Comparison of ENCODE assay signal across 8 cellular contexts in the genomic region with DNA sequence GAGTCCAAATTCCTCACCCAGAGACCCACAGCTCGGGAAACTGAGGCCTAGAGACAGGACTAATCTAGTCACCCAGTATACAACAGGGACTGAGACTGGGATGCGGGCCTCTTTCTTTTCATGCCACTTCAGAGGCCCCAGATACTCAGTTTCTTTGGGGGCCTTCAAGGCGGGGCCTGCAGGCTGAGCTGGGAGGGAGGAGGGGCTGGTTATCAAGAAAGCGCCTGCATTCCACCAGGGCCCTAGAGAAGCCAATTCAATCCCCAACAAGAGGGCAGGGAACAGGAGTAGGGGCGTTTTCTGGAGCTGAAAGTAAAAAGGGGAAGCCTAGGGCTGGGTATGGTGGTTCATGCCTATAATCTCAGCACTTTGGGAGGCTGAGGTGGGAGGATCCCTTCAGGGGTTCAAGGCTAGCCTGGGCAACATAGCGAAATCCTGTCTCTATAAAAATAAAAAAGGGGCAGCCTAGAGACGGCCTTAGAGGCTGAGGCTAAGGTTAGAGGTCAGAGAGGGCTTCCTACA. TPM values are rescaled to one million over a fixed set of nuclear protein-coding genes. Genes with fewer than 3 reads are reported as not detected.
DNase-seq lines count a peak whose midpoint lies in the region; ATAC-seq, FAIRE-seq and TF ChIP-seq lines count a peak whose summit lies in the region.

No MANE protein-coding gene starts in this region.

- no peak for TF ChIP-seq EP300 in tibial nerve (IDR thresholded peaks at IDR 0.05)

- H3K9me3 ChIP-seq in keratinocyte (ENCODE audit: control insufficient read depth, low read depth, low read length), result no peaks in the 10 kb centered on the region
- no peaks in the 10 kb centered on the region for H3K9me3 ChIP-seq in tibial nerve

- no peaks in the 10 kb centered on the region for H3K9me1 ChIP-seq in keratinocyte (ENCODE audit: control insufficient read depth, extremely low read depth, insufficient read depth, low read length)

- H3K4me3 Mint-ChIP-seq in activated naive CD4-positive, alpha-beta T cell treated with anti-CD3 and anti-CD28 coated beads, Interleukin-2, amount 10 ng/mL, durations not matched to agents 7 days and 5 days, result peak overlapping the region; percentile 91
- peak overlapping the region; percentile 88 for H3K4me3 Mint-ChIP-seq in activated T-helper 1 cell treated with anti-CD3 and anti-CD28 coated beads, Interleukin-12 subunit alpha, Interleukin-12 subunit beta, Interleukin-2, Interleukin-4 antibody, amounts not matched to agents 30 ng/mL and 10 ng/mL and 1 ng/mL, durations not matched to agents 14 hours and 24 hours and 36 hours

- CTCF ChIA-PET in activated naive CD4-positive, alpha-beta T cell treated with anti-CD3 and anti-CD28 coated beads, Interleukin-2, amount 10 ng/mL, durations not matched to agents 7 days and 5 days (lab: Charles Lee), result interaction anchor here (1.7 kb wide), 1 partner anchor 68 kb away, joined by 6 read pairs; no protein-coding TSS in a partner anchor

- H3K27me3 ChIP-seq in keratinocyte (ENCODE audit: control insufficient read depth, extremely low read depth, insufficient read depth, low read length) (no peaks in the 10 kb centered on the region), tibial nerve (no peaks in the 10 kb centered on the region)

- peak overlapping the region; percentile 71 to 83 (median 76) for H3K4me3 ChIP-seq in keratinocyte (ENCODE audit: control insufficient read depth in 2 of 3, extremely low read depth in 1 of 3, insufficient read depth in 2 of 3, low read depth in 1 of 3, low read length in 3 of 3)
- H3K4me3 ChIP-seq in tibial nerve, result peak overlapping the region in 3 of 4 donors; percentile 86 to 90 (median 86)

- TF ChIP-seq CTCF in keratinocyte (optimal IDR thresholded peaks at IDR 0.05 in 1 of 3, IDR thresholded peaks at IDR 0.05 in 1 of 3, conservative IDR thresholded peaks at IDR 0.05 in 1 of 3; ENCODE audit: extremely low read depth in 1 of 3, insufficient read depth in 2 of 3, low read length in 3 of 3) (no peak), tibial nerve (IDR thresholded peaks at IDR 0.05) (no peak)

- peak overlapping the region; percentile 99 for H3K27ac Mint-ChIP-seq in activated naive CD4-positive, alpha-beta T cell treated with anti-CD3 and anti-CD28 coated beads, Interleukin-2, amount 10 ng/mL, durations not matched to agents 7 days and 5 days
- peak overlapping the region; percentile 82 for H3K27ac Mint-ChIP-seq in activated T-helper 1 cell treated with anti-CD3 and anti-CD28 coated beads, Interleukin-12 subunit alpha, Interleukin-12 subunit beta, Interleukin-2, Interleukin-4 antibody, amounts not matched to agents 30 ng/mL and 10 ng/mL and 1 ng/mL, durations not matched to agents 14 hours and 24 hours and 36 hours

- no peak for DNase-seq in activated naive CD4-positive, alpha-beta T cell treated with anti-CD3 and anti-CD28 coated beads, Interleukin-2, amount 10 ng/mL, durations not matched to agents 7 days and 5 days
- no peak for DNase-seq in activated naive CD4-positive, alpha-beta T cell (lab: John Stamatoyannopoulos, UW)
- no peak for DNase-seq in activated T-helper 1 cell treated with anti-CD3 and anti-CD28 coated beads, Interleukin-12 subunit alpha, Interleukin-12 subunit beta, Interleukin-2, Interleukin-4 antibody, amounts not matched to agents 30 ng/mL and 10 ng/mL and 1 ng/mL, durations not matched to agents 14 hours and 24 hours and 36 hours (ENCODE audit: low spot score)
- no peak for DNase-seq in keratinocyte (ENCODE audit: low read depth, low spot score)
- no peak for DNase-seq in tibial nerve (ENCODE audit: low spot score in 2 of 2)
- no peak for DNase-seq in NCI-H1930 (lab: John Stamatoyannopoulos, UW)
- no peak for DNase-seq in NCI-H1417 treated with DMSO at 0.1 percent for 48 hours (lab: John Stamatoyannopoulos, UW)

- H3K36me3 ChIP-seq in keratinocyte (ENCODE audit: control insufficient read depth in 2 of 2, extremely low read depth in 1 of 2, insufficient read depth in 2 of 2, low read length in 2 of 2) (peaks cover 8 to 30% of the 10 kb centered on the region in 2 experiments), tibial nerve (peaks cover 2 to 41% (median 36%) of the 10 kb centered on the region in 3 donors)

- H3K4me1 Mint-ChIP-seq in activated naive CD4-positive, alpha-beta T cell treated with anti-CD3 and anti-CD28 coated beads, Interleukin-2, amount 10 ng/mL, durations not matched to agents 7 days and 5 days, result peaks cover 31% of the 10 kb centered on the region
- H3K4me1 Mint-ChIP-seq in activated T-helper 1 cell treated with anti-CD3 and anti-CD28 coated beads, Interleukin-12 subunit alpha, Interleukin-12 subunit beta, Interleukin-2, Interleukin-4 antibody, amounts not matched to agents 30 ng/mL and 10 ng/mL and 1 ng/mL, durations not matched to agents 14 hours and 24 hours and 36 hours (ENCODE audit: low read depth), result peaks cover 20% of the 10 kb centered on the region

- no peaks in the 10 kb centered on the region for H3K9me3 Mint-ChIP-seq in activated naive CD4-positive, alpha-beta T cell treated with anti-CD3 and anti-CD28 coated beads, Interleukin-2, amount 10 ng/mL, durations not matched to agents 7 days and 5 days
- H3K9me3 Mint-ChIP-seq in activated T-helper 1 cell treated with anti-CD3 and anti-CD28 coated beads, Interleukin-12 subunit alpha, Interleukin-12 subunit beta, Interleukin-2, Interleukin-4 antibody, amounts not matched to agents 30 ng/mL and 10 ng/mL and 1 ng/mL, durations not matched to agents 14 hours and 24 hours and 36 hours, result no peaks in the 10 kb centered on the region

- H2AFZ ChIP-seq in keratinocyte (ENCODE audit: control insufficient read depth, low read length), result no peak overlapping the region

- peaks cover 14% of the 10 kb centered on the region for H3K79me2 ChIP-seq in keratinocyte (ENCODE audit: control insufficient read depth, insufficient read depth, low read length)

- H3K4me1 ChIP-seq in keratinocyte (ENCODE audit: control insufficient read depth, extremely low read depth, insufficient read depth, low read length) (peaks cover 13% of the 10 kb centered on the region), tibial nerve (peaks cover 0 to 33% (median 15%) of the 10 kb centered on the region in 4 donors)

- dilution Hi-C loops in keratinocyte (cut with MboI; ENCODE audit: extremely low pct_ligation_motif_present, low sequenced_read_pairs), result no loop called here

- WGBS in tibial nerve, 2 donors, result 48 to 61% methylated on average over 7 of the region's 7 CpGs

- no peaks in the 10 kb centered on the region for H3K27me3 Mint-ChIP-seq in activated naive CD4-positive, alpha-beta T cell treated with anti-CD3 and anti-CD28 coated beads, Interleukin-2, amount 10 ng/mL, durations not matched to agents 7 days and 5 days
- H3K27me3 Mint-ChIP-seq in activated T-helper 1 cell treated with anti-CD3 and anti-CD28 coated beads, Interleukin-12 subunit alpha, Interleukin-12 subunit beta, Interleukin-2, Interleukin-4 antibody, amounts not matched to agents 30 ng/mL and 10 ng/mL and 1 ng/mL, durations not matched to agents 14 hours and 24 hours and 36 hours (ENCODE audit: insufficient read depth), result no peaks in the 10 kb centered on the region

- ATAC-seq in GM19351 (IDR thresholded peaks at IDR 0.05; ENCODE audit: unreplicated experiment), result no peak

- TF ChIP-seq POLR2A in tibial nerve (IDR thresholded peaks at IDR 0.05), result no peak

- no peak for FAIRE-seq in keratinocyte (lab: Jason Lieb, UNC)

- intact Hi-C loops in activated T-helper 1 cell treated with anti-CD3 and anti-CD28 coated beads, Interleukin-12 subunit alpha, Interleukin-12 subunit beta, Interleukin-2, Interleukin-4 antibody, amounts not matched to agents 30 ng/mL and 10 ng/mL and 1 ng/mL, durations not matched to agents 14 hours and 24 hours and 36 hours (cut with micrococcal nuclease), result loop anchor here (5.0 kb wide), 1 partner anchor 657 kb away; a partner anchor contains a TSS

- no peaks in the 10 kb centered on the region for H4K20me1 ChIP-seq in keratinocyte (ENCODE audit: control insufficient read depth, extremely low read depth, insufficient read depth, low read length)

- peak overlapping the region; percentile 80 for H3K27ac ChIP-seq in keratinocyte (ENCODE audit: control insufficient read depth, insufficient read depth, low read length)
- peak overlapping the region; percentile 69 to 92 (median 89) for H3K27ac ChIP-seq in tibial nerve

- peak overlapping the region; percentile 96 for H3K4me2 ChIP-seq in keratinocyte (ENCODE audit: control insufficient read depth, extremely low read depth, insufficient read depth, low read depth, low read length)

- peak overlapping the region; percentile 95 for H3K9ac ChIP-seq in keratinocyte (ENCODE audit: control insufficient read depth, extremely low read depth, insufficient read depth, low read length)

- H3K36me3 Mint-ChIP-seq in activated naive CD4-positive, alpha-beta T cell treated with anti-CD3 and anti-CD28 coated beads, Interleukin-2, amount 10 ng/mL, durations not matched to agents 7 days and 5 days, result peaks cover 17% of the 10 kb centered on the region
- H3K36me3 Mint-ChIP-seq in activated T-helper 1 cell treated with anti-CD3 and anti-CD28 coated beads, Interleukin-12 subunit alpha, Interleukin-12 subunit beta, Interleukin-2, Interleukin-4 antibody, amounts not matched to agents 30 ng/mL and 10 ng/mL and 1 ng/mL, durations not matched to agents 14 hours and 24 hours and 36 hours (ENCODE audit: low read depth), result peaks cover 13% of the 10 kb centered on the region

RNA-seq across cellular contexts. Expression of a gene that starts 1.6 kb away (rescaled TPM):
- total RNA-seq in activated T-helper 1 cell treated with anti-CD3 and anti-CD28 coated beads, Interleukin-12 subunit alpha, Interleukin-12 subunit beta, Interleukin-2, Interleukin-4 antibody, amounts not matched to agents 30 ng/mL and 10 ng/mL and 1 ng/mL, durations not matched to agents 14 hours and 24 hours and 36 hours, result 24.6 and 24.9 TPM in 2 replicates
- polyA plus RNA-seq in keratinocyte, result 2.4 to 5.7 TPM (median 4.5 TPM) in 3 replicates
- 8.6 TPM for polyA plus RNA-seq in keratinocyte (2011; ENCODE audit: low read depth)
- polyA plus RNA-seq in keratinocyte (2011; cell fraction: cytosol; rRNA removed), result 3.0 and 6.4 TPM in 2 replicates
- polyA plus RNA-seq in keratinocyte (2011; cell fraction: nucleus; rRNA removed), result 15.8 and 21.8 TPM in 2 replicates
- polyA plus RNA-seq in keratinocyte (2012; ENCODE audit: low replicate concordance), result 13.5 and 26.7 TPM in 2 replicates
- polyA minus RNA-seq in keratinocyte, result 7.6 to 19.2 TPM (median 9.6 TPM) in 3 replicates
- 27.4 TPM for polyA minus RNA-seq in keratinocyte (2011; cell fraction: cytosol; rRNA and poly(A)+ RNA removed)
- 18.6 and 21.2 TPM in 2 replicates for polyA minus RNA-seq in keratinocyte (2011; cell fraction: nucleus; rRNA and poly(A)+ RNA removed)
- total RNA-seq in tibial nerve, result 10 to 100 TPM; 33.0 to 93.6 (median 45.8) TPM

RNA-seq across cellular contexts. Expression of a gene that starts 9.1 kb away (rescaled TPM):
- 7.3 and 14.0 TPM in 2 replicates for total RNA-seq in activated T-helper 1 cell treated with anti-CD3 and anti-CD28 coated beads, Interleukin-12 subunit alpha, Interleukin-12 subunit beta, Interleukin-2, Interleukin-4 antibody, amounts not matched to agents 30 ng/mL and 10 ng/mL and 1 ng/mL, durations not matched to agents 14 hours and 24 hours and 36 hours
- 13.7 to 20.6 TPM (median 16.4 TPM) in 3 replicates for polyA plus RNA-seq in keratinocyte
- polyA plus RNA-seq in keratinocyte (2011; ENCODE audit: low read depth), result 7.8 TPM
- 16.3 and 20.1 TPM in 2 replicates for polyA plus RNA-seq in keratinocyte (2011; cell fraction: cytosol; rRNA removed)
- polyA plus RNA-seq in keratinocyte (2011; cell fraction: nucleus; rRNA removed), result 38.1 and 45.2 TPM in 2 replicates
- 14.8 and 20.4 TPM in 2 replicates for polyA plus RNA-seq in keratinocyte (2012; ENCODE audit: low replicate concordance)
- polyA minus RNA-seq in keratinocyte, result 11.6 to 19.6 TPM (median 15.0 TPM) in 3 replicates
- polyA minus RNA-seq in keratinocyte (2011; cell fraction: cytosol; rRNA and poly(A)+ RNA removed), result 12.9 TPM
- polyA minus RNA-seq in keratinocyte (2011; cell fraction: nucleus; rRNA and poly(A)+ RNA removed), result 9.4 and 19.5 TPM in 2 replicates
- total RNA-seq in tibial nerve, result 10 to 100 TPM; 10.7 to 21.4 (median 20.2) TPM

RNA-seq across cellular contexts. Expression of a gene that starts 20.3 kb away (rescaled TPM):
- not detected in 2 replicates for total RNA-seq in activated T-helper 1 cell treated with anti-CD3 and anti-CD28 coated beads, Interleukin-12 subunit alpha, Interleukin-12 subunit beta, Interleukin-2, Interleukin-4 antibody, amounts not matched to agents 30 ng/mL and 10 ng/mL and 1 ng/mL, durations not matched to agents 14 hours and 24 hours and 36 hours
- polyA plus RNA-seq in keratinocyte, result 0.08 TPM in 1 of 3 replicates, not detected in the others
- polyA plus RNA-seq in keratinocyte (2011; ENCODE audit: low read depth), result not detected
- polyA plus RNA-seq in keratinocyte (2011; cell fraction: cytosol; rRNA removed), result 0.16 and 0.34 TPM in 2 replicates
- polyA plus RNA-seq in keratinocyte (2011; cell fraction: nucleus; rRNA removed), result not detected in 2 replicates
- polyA plus RNA-seq in keratinocyte (2012; ENCODE audit: low replicate concordance), result 0.22 TPM in 1 of 2 replicates, not detected in the other
- polyA minus RNA-seq in keratinocyte, result not detected in 3 replicates
- polyA minus RNA-seq in keratinocyte (2011; cell fraction: cytosol; rRNA and poly(A)+ RNA removed), result not detected
- polyA minus RNA-seq in keratinocyte (2011; cell fraction: nucleus; rRNA and poly(A)+ RNA removed), result not detected in 2 replicates
- total RNA-seq in tibial nerve, result not detected

RNA-seq across cellular contexts. Expression of a gene that starts 37.0 kb away (rescaled TPM):
- total RNA-seq in activated T-helper 1 cell treated with anti-CD3 and anti-CD28 coated beads, Interleukin-12 subunit alpha, Interleukin-12 subunit beta, Interleukin-2, Interleukin-4 antibody, amounts not matched to agents 30 ng/mL and 10 ng/mL and 1 ng/mL, durations not matched to agents 14 hours and 24 hours and 36 hours, result 88.0 and 96.9 TPM in 2 replicates
- polyA plus RNA-seq in keratinocyte, result 73.9 to 192 TPM (median 75.6 TPM) in 3 replicates
- polyA plus RNA-seq in keratinocyte (2011; ENCODE audit: low read depth), result 89.7 TPM
- 69.4 and 117 TPM in 2 replicates for polyA plus RNA-seq in keratinocyte (2011; cell fraction: cytosol; rRNA removed)
- 139 and 148 TPM in 2 replicates for polyA plus RNA-seq in keratinocyte (2011; cell fraction: nucleus; rRNA removed)
- polyA plus RNA-seq in keratinocyte (2012; ENCODE audit: low replicate concordance), result 50.2 and 134 TPM in 2 replicates
- polyA minus RNA-seq in keratinocyte, result 107 to 412 TPM (median 144 TPM) in 3 replicates
- polyA minus RNA-seq in keratinocyte (2011; cell fraction: cytosol; rRNA and poly(A)+ RNA removed), result 120 TPM
- polyA minus RNA-seq in keratinocyte (2011; cell fraction: nucleus; rRNA and poly(A)+ RNA removed), result 91.0 and 135 TPM in 2 replicates
- total RNA-seq in tibial nerve, result 10 to 100 TPM; 35.2 to 93.9 (median 42.6) TPM

RNA-seq across cellular contexts. Expression of a gene that starts 56.5 kb away (rescaled TPM):
- total RNA-seq in activated T-helper 1 cell treated with anti-CD3 and anti-CD28 coated beads, Interleukin-12 subunit alpha, Interleukin-12 subunit beta, Interleukin-2, Interleukin-4 antibody, amounts not matched to agents 30 ng/mL and 10 ng/mL and 1 ng/mL, durations not matched to agents 14 hours and 24 hours and 36 hours, result not detected in 2 replicates
- polyA plus RNA-seq in keratinocyte, result 0.09 TPM in 1 of 3 replicates, not detected in the others
- polyA plus RNA-seq in keratinocyte (2011; ENCODE audit: low read depth), result not detected
- not detected in 2 replicates for polyA plus RNA-seq in keratinocyte (2011; cell fraction: cytosol; rRNA removed)
- polyA plus RNA-seq in keratinocyte (2011; cell fraction: nucleus; rRNA removed), result not detected in 2 replicates
- polyA plus RNA-seq in keratinocyte (2012; ENCODE audit: low replicate concordance), result 0.17 TPM in 1 of 2 replicates, not detected in the other
- not detected in 3 replicates for polyA minus RNA-seq in keratinocyte
- not detected for polyA minus RNA-seq in keratinocyte (2011; cell fraction: cytosol; rRNA and poly(A)+ RNA removed)
- not detected in 2 replicates for polyA minus RNA-seq in keratinocyte (2011; cell fraction: nucleus; rRNA and poly(A)+ RNA removed)
- total RNA-seq in tibial nerve, result not detected
